8 cellular contexts compared by ENCODE assay signal in genomic region chr7:100897111-100897608, GRCh38. TPM values are rescaled to one million over a fixed set of nuclear protein-coding genes. Genes with fewer than 3 reads are reported as not detected.
A peak's percentile ranks its signal among the peaks of the same experiment; 100 is the strongest.
DNase-seq lines count a peak whose midpoint lies in the region; ATAC-seq and TF ChIP-seq lines count a peak whose summit lies in the region.

No MANE protein-coding gene starts in this region.

- H3K4me1 Mint-ChIP-seq in activated CD4-positive, alpha-beta T cell treated with anti-CD3 and anti-CD28 coated beads, Interleukin-2, amount 10 ng/mL, durations not matched to agents 24 days and 14 days, result peaks cover 5% of the 10 kb centered on the region

- 2 to 5% methylated on average over 8 to 11 of the region's 35 CpGs for WGBS in thyroid gland, 2 donors

- H3K27me3 Mint-ChIP-seq in activated CD4-positive, alpha-beta T cell treated with anti-CD3 and anti-CD28 coated beads, Interleukin-2, amount 10 ng/mL, durations not matched to agents 24 days and 14 days, result peaks cover 49% of the 10 kb centered on the region

- TF ChIP-seq POLR2A in thyroid gland (IDR thresholded peaks at IDR 0.05), result no peak

- no peak for DNase-seq in AG09319 (ENCODE audit: extremely low read depth, low read depth)
- peak; percentile 65 for DNase-seq in HT-29 (ENCODE audit: low spot score)
- peak; percentile 91 for DNase-seq in activated CD4-positive, alpha-beta T cell treated with anti-CD3 and anti-CD28 coated beads, Interleukin-2, amount 10 ng/mL, durations not matched to agents 24 days and 14 days
- peak; percentile 36 to 47 (median 38) for DNase-seq in effector memory CD4-positive, alpha-beta T cell
- peak; percentile 70 for DNase-seq in mucosa of gallbladder (ENCODE audit: low spot score)
- DNase-seq in thyroid gland, result peak; percentile 36 to 58
- DNase-seq in GOT3 (lab: John Stamatoyannopoulos, UW), result no peak

- TF ChIP-seq CTCF in AG09319 (IDR thresholded peaks at IDR 0.05; ENCODE audit: low read depth, low read length), result peak; percentile 61
- TF ChIP-seq CTCF in thyroid gland (IDR thresholded peaks at IDR 0.05), result peak; percentile 50 to 76 (median 56)

- no peaks in the 10 kb centered on the region for H3K36me3 Mint-ChIP-seq in activated CD4-positive, alpha-beta T cell treated with anti-CD3 and anti-CD28 coated beads, Interleukin-2, amount 10 ng/mL, durations not matched to agents 24 days and 14 days (ENCODE audit: low read depth)

- no peaks in the 10 kb centered on the region for H3K9me3 Mint-ChIP-seq in activated CD4-positive, alpha-beta T cell treated with anti-CD3 and anti-CD28 coated beads, Interleukin-2, amount 10 ng/mL, durations not matched to agents 24 days and 14 days

- H3K36me3 ChIP-seq in effector memory CD4-positive, alpha-beta T cell (ENCODE audit: control insufficient read depth, insufficient read depth, low read length), result no peaks in the 10 kb centered on the region
- no peaks in the 10 kb centered on the region for H3K36me3 ChIP-seq in thyroid gland

- no peak overlapping the region for H3K27ac ChIP-seq in effector memory CD4-positive, alpha-beta T cell (ENCODE audit: insufficient read depth, low read length, poor library complexity, severe bottlenecking)
- H3K27ac ChIP-seq in thyroid gland, result no peak overlapping the region

- no peak for ATAC-seq in GM19467 (IDR thresholded peaks at IDR 0.05; ENCODE audit: unreplicated experiment)

- H3K27ac Mint-ChIP-seq in activated CD4-positive, alpha-beta T cell treated with anti-CD3 and anti-CD28 coated beads, Interleukin-2, amount 10 ng/mL, durations not matched to agents 24 days and 14 days, result no peak overlapping the region

- H3K4me1 ChIP-seq in effector memory CD4-positive, alpha-beta T cell (ENCODE audit: control insufficient read depth, insufficient read depth, low read length, poor library complexity, severe bottlenecking), result peaks cover 22% of the 10 kb centered on the region
- H3K4me1 ChIP-seq in thyroid gland, result peaks cover 15 to 31% of the 10 kb centered on the region in 2 donors

- no peak overlapping the region for H3K4me3 ChIP-seq in effector memory CD4-positive, alpha-beta T cell (ENCODE audit: insufficient read depth, low read depth, low read length, poor library complexity, severe bottlenecking)
- no peak overlapping the region for H3K4me3 ChIP-seq in thyroid gland (replicated peaks in 1 of 3)

- no peaks in the 10 kb centered on the region for H3K9me3 ChIP-seq in effector memory CD4-positive, alpha-beta T cell (ENCODE audit: control insufficient read depth, low read length)
- H3K9me3 ChIP-seq in thyroid gland, result no peaks in the 10 kb centered on the region

- intact Hi-C loops in activated CD4-positive, alpha-beta T cell treated with anti-CD3 and anti-CD28 coated beads, Interleukin-2, amount 10 ng/mL, durations not matched to agents 24 days and 14 days (cut with micrococcal nuclease), result loop anchor here (1.0 to 5.0 kb wide), 3 partner anchors 70 to 180 kb away; partner anchors contain the start of gene MUC12
- intact Hi-C loops in thyroid gland (cut with DNase I), result loop anchor here (2.0 to 10.0 kb wide), 2 partner anchors 162 to 268 kb away; partner anchors contain the start of gene VGF

- H3K4me3 Mint-ChIP-seq in activated CD4-positive, alpha-beta T cell treated with anti-CD3 and anti-CD28 coated beads, Interleukin-2, amount 10 ng/mL, durations not matched to agents 24 days and 14 days, result peak overlapping the region; percentile 45

- peaks cover 30% of the 10 kb centered on the region for H3K27me3 ChIP-seq in effector memory CD4-positive, alpha-beta T cell (replicated peaks; ENCODE audit: control insufficient read depth, insufficient read depth, low read length, poor library complexity, severe bottlenecking)
- H3K27me3 ChIP-seq in thyroid gland, result peaks cover 10% of the 10 kb centered on the region

RNA-seq across cellular contexts. Expression of gene ACHE, which starts 1.5 kb away (rescaled TPM):
- total RNA-seq in HT-29 (2014; rRNA removed; shearing (Covaris generic)), result 0.13 and 1.1 TPM in 2 replicates
- not detected in 2 replicates for total RNA-seq in activated CD4-positive, alpha-beta T cell treated with anti-CD3 and anti-CD28 coated beads, Interleukin-2, amount 10 ng/mL, durations not matched to agents 24 days and 14 days
- 8.4 TPM for total RNA-seq in mucosa of gallbladder
- 1 to 10 TPM; 1.0 to 4.8 (median 1.8) TPM for total RNA-seq in thyroid gland

RNA-seq across cellular contexts. Expression of gene UFSP1, which starts 7.6 kb away (rescaled TPM):
- 30.4 and 31.0 TPM in 2 replicates for total RNA-seq in HT-29 (2014; rRNA removed; shearing (Covaris generic))
- total RNA-seq in activated CD4-positive, alpha-beta T cell treated with anti-CD3 and anti-CD28 coated beads, Interleukin-2, amount 10 ng/mL, durations not matched to agents 24 days and 14 days, result 4.5 TPM in 2 replicates
- total RNA-seq in mucosa of gallbladder (3.3 TPM), thyroid gland (10 to 100 TPM in 1 of 4 donors, 1 to 10 TPM in 3; 7.4 to 10.4 (median 8.9) TPM)

RNA-seq across cellular contexts. Expression of gene SRRT, which starts 22.3 kb away (rescaled TPM):
- total RNA-seq in HT-29 (2014; rRNA removed; shearing (Covaris generic)), result 211 and 222 TPM in 2 replicates
- total RNA-seq in activated CD4-positive, alpha-beta T cell treated with anti-CD3 and anti-CD28 coated beads, Interleukin-2, amount 10 ng/mL, durations not matched to agents 24 days and 14 days, result 300 and 318 TPM in 2 replicates
- total RNA-seq in mucosa of gallbladder (150 TPM), thyroid gland (100 to 1,000 TPM in 1 of 4 donors, 10 to 100 TPM in 3; 62.5 to 109 (median 93.2) TPM)

RNA-seq across cellular contexts. Expression of gene TRIP6, which starts 30.0 kb away (rescaled TPM):
- 20.0 and 23.5 TPM in 2 replicates for total RNA-seq in HT-29 (2014; rRNA removed; shearing (Covaris generic))
- 42.7 and 47.6 TPM in 2 replicates for total RNA-seq in activated CD4-positive, alpha-beta T cell treated with anti-CD3 and anti-CD28 coated beads, Interleukin-2, amount 10 ng/mL, durations not matched to agents 24 days and 14 days
- total RNA-seq in mucosa of gallbladder, result 91.0 TPM
- 100 to 1,000 TPM in 3 of 4 donors, 10 to 100 TPM in 1; 64.5 to 122 (median 109) TPM for total RNA-seq in thyroid gland

RNA-seq across cellular contexts. Expression of gene SLC12A9, which starts 44.6 kb away (rescaled TPM):
- total RNA-seq in HT-29 (2014; rRNA removed; shearing (Covaris generic)), result 68.7 and 85.6 TPM in 2 replicates
- total RNA-seq in activated CD4-positive, alpha-beta T cell treated with anti-CD3 and anti-CD28 coated beads, Interleukin-2, amount 10 ng/mL, durations not matched to agents 24 days and 14 days, result 37.3 and 41.2 TPM in 2 replicates
- total RNA-seq in mucosa of gallbladder (76.1 TPM), thyroid gland (10 to 100 TPM; 15.2 to 27.9 (median 17.2) TPM)

Comparison
In these comparisons a context has a peak if more than half of its experiments do, and no peak if none do; other contexts are left out.
1. DNase-seq: peak in HT-29 (single experiment), activated CD4-positive, alpha-beta T cell treated with anti-CD3 and anti-CD28 coated beads, Interleukin-2, amount 10 ng/mL, durations not matched to agents 24 days and 14 days (single experiment), effector memory CD4-positive, alpha-beta T cell (3 of 3), mucosa of gallbladder (single experiment) and thyroid gland (2 of 2); none in AG09319 (single experiment) and GOT3 (single experiment).